In genomic region chr10:75444781-75445386, GRCh38 we compare ENCODE assay signal across 1 cellular context.
TF ChIP-seq lines count a peak whose summit lies in the region.

No MANE protein-coding gene starts in this region.

TF ChIP-seq in HepG2, 621 proteins besides CTCF, POLR2A, EP300 and RAD21:
- TF ChIP-seq ZNF160 (CRISPR knock-in tag; IDR thresholded peaks at IDR 0.05) = peak; percentile 99
- TF ChIP-seq SP4 (CRISPR knock-in tag; IDR thresholded peaks at IDR 0.05) = no peak
